13 cellular contexts compared by ENCODE assay signal in the genomic region with DNA sequence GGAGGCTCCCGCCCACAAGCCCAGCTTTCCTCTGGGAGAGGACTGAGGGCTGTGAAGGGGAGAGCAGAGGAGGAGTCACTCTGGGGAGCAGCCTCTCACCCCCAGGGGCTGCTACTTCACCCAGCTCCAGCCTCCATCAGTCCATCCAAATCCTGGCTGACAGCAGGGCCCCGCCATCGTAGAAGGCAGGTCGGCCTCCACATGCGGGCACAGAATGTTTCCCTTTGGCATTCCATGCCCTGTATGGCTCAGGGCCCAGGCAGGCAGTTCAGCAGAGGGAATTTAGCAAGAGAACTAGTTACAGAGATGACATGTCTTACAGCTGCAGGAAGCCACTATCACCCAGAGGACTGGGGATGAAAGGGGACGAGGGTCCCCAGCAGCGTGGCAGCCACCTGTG. TPM values are rescaled to one million over a fixed set of nuclear protein-coding genes. Genes with fewer than 3 reads are reported as not detected.
DNase-seq lines count a peak whose midpoint lies in the region; ATAC-seq, FAIRE-seq and TF ChIP-seq lines count a peak whose summit lies in the region.
"Had no signal": no experiment of that assay in that cellular context is flagged by ENCODE, and none has a peak within 500 bp of the region (broad histone marks: within the 10 kb centered on the region; RNA-seq: fewer than 3 reads in every experiment).

No MANE protein-coding gene starts in this region.

- H2AFZ ChIP-seq in neuronal stem cell (ENCODE audit: low read length): no peak overlapping the region

- no peak overlapping the region for H3K23ac ChIP-seq in neuronal stem cell (ENCODE audit: low read depth, low read length, poor library complexity)

- H3K14ac ChIP-seq in neuronal stem cell (ENCODE audit: low read length): peak overlapping the region; percentile 59

- H3K4me1 ChIP-seq in right atrium auricular region (peaks cover 0 to 30% of the 10 kb centered on the region in 2 donors), neuronal stem cell (ENCODE audit: control insufficient read depth in 2 of 2, insufficient read depth in 1 of 2, low read depth in 1 of 2, low read length in 2 of 2) (peaks cover 2 to 17% of the 10 kb centered on the region in 2 donors)

- H3K9ac ChIP-seq in neuronal stem cell (ENCODE audit: low read depth, low read length, poor library complexity): no peak overlapping the region

- H3K27me3 Mint-ChIP-seq in type B pancreatic cell: peaks cover 21% of the 10 kb centered on the region

- H3K4me3 Mint-ChIP-seq in type B pancreatic cell: no peak overlapping the region
- H3K4me3 Mint-ChIP-seq: CD8-positive, alpha-beta memory T cell had no signal

- H3K4me3 ChIP-seq in right atrium auricular region (no peak overlapping the region), neuronal stem cell (ENCODE audit: low read length in 2 of 2) (no peak overlapping the region)

- H3K27ac ChIP-seq in right atrium auricular region (peak overlapping the region in 1 of 2 donors; percentile 48), epithelial cell of prostate (peak overlapping the region; percentile 83), neuronal stem cell (replicated peaks; ENCODE audit: low read length) (no peak overlapping the region)

- intact Hi-C loops in Right ventricle myocardium inferior (cut with DNase I): no loop called here

- no peaks in the 10 kb centered on the region for H3K36me3 Mint-ChIP-seq in type B pancreatic cell
- H3K36me3 Mint-ChIP-seq: CD8-positive, alpha-beta memory T cell had no signal

- H2BK120ac ChIP-seq in neuronal stem cell (ENCODE audit: low read depth, low read length): peak overlapping the region; percentile 65

- H2BK12ac ChIP-seq in neuronal stem cell (ENCODE audit: low read length): no peak overlapping the region

- no peak overlapping the region for H3K4me2 ChIP-seq in neuronal stem cell (ENCODE audit: insufficient read depth, low read length, poor library complexity, severe bottlenecking)

- H4K91ac ChIP-seq in neuronal stem cell (ENCODE audit: low read depth, low read length, poor library complexity): no peak overlapping the region

- WGBS in neuronal stem cell (ENCODE audit: extremely low coverage in 2 of 2, insufficient read length in 2 of 2, insufficient replicate concordance in 1 of 2), 2 donors: no CpG with 5 or more reads among the region's 7 CpGs

- FAIRE-seq in D721Med (lab: Jason Lieb, UNC): no peak
- FAIRE-seq: endometrium, kidney had no signal

- H2AK5ac ChIP-seq in neuronal stem cell (ENCODE audit: low read depth, low read length): peak overlapping the region; percentile 93

- peak overlapping the region; percentile 95 for H3K18ac ChIP-seq in neuronal stem cell (ENCODE audit: low read length)

- TF ChIP-seq CTCF in right atrium auricular region (IDR thresholded peaks at IDR 0.05) (no peak), D721Med (IDR thresholded peaks at IDR 0.05; ENCODE audit: insufficient read depth, missing control alignments) (no peak), type B pancreatic cell (conservative IDR thresholded peaks at IDR 0.05) (no peak)

- peak overlapping the region; percentile 3 for H2BK15ac ChIP-seq in neuronal stem cell (ENCODE audit: low read length)

- DNase-seq in Right ventricle myocardium inferior (ENCODE audit: missing footprints) (no peak), right atrium auricular region (ENCODE audit: low spot score) (no peak), epithelial cell of prostate (ENCODE audit: low read depth, low spot score) (no peak), neuronal stem cell (ENCODE audit: low spot score) (no peak), D721Med (ENCODE audit: insufficient read length, low spot score) (no peak), NCI-H1092 treated with DMSO at 0.1 percent for 48 hours (lab: John Stamatoyannopoulos, UW) (no peak), type B pancreatic cell (ENCODE audit: extremely low spot score, unreplicated experiment) (no peak)
- DNase-seq: GDM1, kidney had no signal

- H3K27ac Mint-ChIP-seq in type B pancreatic cell: no peak overlapping the region
- H3K27ac Mint-ChIP-seq: CD8-positive, alpha-beta memory T cell; progenitor cell of endocrine pancreas had no signal

- no peak overlapping the region for H4K8ac ChIP-seq in neuronal stem cell (ENCODE audit: low read depth, low read length)

- H3K79me1 ChIP-seq in neuronal stem cell (ENCODE audit: low read depth, low read length): no peaks in the 10 kb centered on the region

- no peak overlapping the region for H2BK5ac ChIP-seq in neuronal stem cell (ENCODE audit: low read length)

- no peaks in the 10 kb centered on the region for H3K27me3 ChIP-seq in right atrium auricular region
- H3K27me3 ChIP-seq in neuronal stem cell (ENCODE audit: control insufficient read depth in 3 of 3, insufficient read depth in 3 of 3, low read depth in 1 of 3, low read length in 3 of 3): no peaks in the 10 kb centered on the region

- H3K9me3 ChIP-seq in right atrium auricular region: no peaks in the 10 kb centered on the region
- H3K9me3 ChIP-seq in neuronal stem cell (replicated peaks in 1 of 2; ENCODE audit: control insufficient read depth in 2 of 2, insufficient read depth in 1 of 2, low read depth in 1 of 2, low read length in 2 of 2): no peaks in the 10 kb centered on the region

- H3K9me3 Mint-ChIP-seq in type B pancreatic cell: no peaks in the 10 kb centered on the region
- H3K9me3 Mint-ChIP-seq: CD8-positive, alpha-beta memory T cell had no signal

- H3K4me1 Mint-ChIP-seq in type B pancreatic cell (ENCODE audit: unreplicated experiment): peaks cover 5% of the 10 kb centered on the region

- no peak overlapping the region for H3K4ac ChIP-seq in neuronal stem cell (ENCODE audit: low read length)

- no peaks in the 10 kb centered on the region for H3K36me3 ChIP-seq in right atrium auricular region
- no peaks in the 10 kb centered on the region for H3K36me3 ChIP-seq in neuronal stem cell (replicated peaks in 1 of 2; ENCODE audit: control insufficient read depth in 2 of 2, insufficient read depth in 2 of 2, low read length in 2 of 2)

- ATAC-seq in Right ventricle myocardium inferior: peak; percentile 77
- ATAC-seq in GM21528 (IDR thresholded peaks at IDR 0.05; ENCODE audit: low FRiP score, unreplicated experiment): no peak

RNA-seq across cellular contexts. Expression of a gene that starts 6.4 kb away (rescaled TPM):
- total RNA-seq in Right ventricle myocardium inferior (37.2 TPM), right atrium auricular region (10 to 100 TPM; 41.3 to 73.9 TPM), type B pancreatic cell (ENCODE audit: low replicate concordance) (60.7 and 135 TPM in 2 replicates)
- 196 TPM for polyA plus RNA-seq in neuronal stem cell (2013, experiment 1 of 2)
- polyA plus RNA-seq in neuronal stem cell (2013, experiment 2 of 2): 192 TPM
